26 cellular contexts compared by ENCODE assay signal in genomic region chrX:134569306-134569705, GRCh38.
"Had no signal": no experiment of that assay in that cellular context is flagged by ENCODE, and none has a peak within 500 bp of the region (broad histone marks: within the 10 kb centered on the region; RNA-seq: fewer than 3 reads in every experiment).

No MANE protein-coding gene starts in this region.

- ATAC-seq: activated CD8-positive, alpha-beta T cell treated with anti-CD3 and anti-CD28 coated beads for 36 hours; activated T-cell treated with anti-CD3 and anti-CD28 coated beads, Interleukin-2, amount 50 U/mL, for 72 hours; activated T-helper 17 cell treated with anti-CD3 and anti-CD28 coated beads, Interleukin-2, amount 50 U/mL, for 72 hours had no signal

- H3K4me3 Mint-ChIP-seq: activated CD4-positive, alpha-beta T cell treated with anti-CD3 and anti-CD28 coated beads, Interleukin-2, amount 10 ng/mL, durations not matched to agents 24 days and 14 days; activated CD8-positive, alpha-beta T cell treated with anti-CD3 and anti-CD28 coated beads for 36 hours; activated naive CD8-positive, alpha-beta T cell treated with anti-CD3 and anti-CD28 coated beads for 36 hours; activated T-cell treated with anti-CD3 and anti-CD28 coated beads, Interleukin-2, amount 50 U/mL, for 72 hours; activated T-helper 17 cell treated with anti-CD3 and anti-CD28 coated beads, Interleukin-2, amount 50 U/mL, for 72 hours; central memory CD8-positive, alpha-beta T cell had no signal

- H3K27ac Mint-ChIP-seq: activated CD4-positive, alpha-beta T cell treated with anti-CD3 and anti-CD28 coated beads, Interleukin-2, amount 10 ng/mL, durations not matched to agents 24 days and 14 days; activated CD8-positive, alpha-beta T cell treated with anti-CD3 and anti-CD28 coated beads for 36 hours; activated naive CD8-positive, alpha-beta T cell treated with anti-CD3 and anti-CD28 coated beads for 36 hours; activated T-cell treated with anti-CD3 and anti-CD28 coated beads, Interleukin-2, amount 50 U/mL, for 72 hours; activated T-helper 17 cell treated with anti-CD3 and anti-CD28 coated beads, Interleukin-2, amount 50 U/mL, for 72 hours had no signal

- DNase-seq: activated CD4-positive, alpha-beta T cell treated with anti-CD3 and anti-CD28 coated beads, Interleukin-2, amount 10 ng/mL, durations not matched to agents 24 days and 14 days; activated CD4-positive, alpha-beta T cell treated with anti-CD3 and anti-CD28 coated beads, Interleukin-2, amount 50 U/mL, for 4 hours; activated CD8-positive, alpha-beta T cell treated with anti-CD3 and anti-CD28 coated beads for 36 hours; activated effector memory CD4-positive, alpha-beta T cell treated with anti-CD3 and anti-CD28 coated beads, Interleukin-2, amount 50 U/mL, for 16 hours; activated naive CD4-positive, alpha-beta T cell; activated naive CD4-positive, alpha-beta T cell treated with anti-CD3 and anti-CD28 coated beads, Interleukin-2, amount 50 U/mL, for 16 hours; activated naive CD8-positive, alpha-beta T cell treated with anti-CD3 and anti-CD28 coated beads for 36 hours; activated T-cell treated with anti-CD3 and anti-CD28 coated beads, Interleukin-2, amount 50 U/mL, for 1 hour; activated T-cell treated with anti-CD3 and anti-CD28 coated beads, Interleukin-2, amount 50 U/mL, for 72 hours; amniotic stem cell; aorta; NCI-H1092 treated with DMSO at 0.1 percent for 48 hours; NCI-H1417 treated with DMSO at 0.1 percent for 48 hours; NCI-H187 treated with DMSO at 0.1 percent for 48 hours; NCI-H2081; NCI-H226; NCI-H446 treated with DMSO at 0.1 percent for 48 hours; NCI-H524; NK-92 treated with Interleukin-12 subunit alpha and Interleukin-12 subunit beta, amount 100 ng/mL, for 24 hours; SHP77; SJCRH30; T1000 had no signal

- H3K27ac ChIP-seq: SJCRH30, SK-N-MC had no signal

- H3K36me3 Mint-ChIP-seq: activated naive CD8-positive, alpha-beta T cell treated with anti-CD3 and anti-CD28 coated beads for 36 hours had no signal

- H3K9me3 ChIP-seq: SJCRH30 had no signal

- H3K9me3 Mint-ChIP-seq: activated CD4-positive, alpha-beta T cell treated with anti-CD3 and anti-CD28 coated beads, Interleukin-2, amount 10 ng/mL, durations not matched to agents 24 days and 14 days; activated CD8-positive, alpha-beta T cell treated with anti-CD3 and anti-CD28 coated beads for 36 hours; activated naive CD8-positive, alpha-beta T cell treated with anti-CD3 and anti-CD28 coated beads for 36 hours; activated T-cell treated with anti-CD3 and anti-CD28 coated beads, Interleukin-2, amount 50 U/mL, for 72 hours; activated T-helper 17 cell treated with anti-CD3 and anti-CD28 coated beads, Interleukin-2, amount 50 U/mL, for 72 hours; central memory CD8-positive, alpha-beta T cell had no signal

- H3K4me3 ChIP-seq: cardiac muscle cell, SJCRH30, SK-N-MC had no signal

- H3K4me1 Mint-ChIP-seq: activated CD4-positive, alpha-beta T cell treated with anti-CD3 and anti-CD28 coated beads, Interleukin-2, amount 10 ng/mL, durations not matched to agents 24 days and 14 days; activated naive CD8-positive, alpha-beta T cell treated with anti-CD3 and anti-CD28 coated beads for 36 hours; activated T-helper 17 cell treated with anti-CD3 and anti-CD28 coated beads, Interleukin-2, amount 50 U/mL, for 72 hours; central memory CD8-positive, alpha-beta T cell had no signal
